Comparison of ENCODE assay signal across 10 cellular contexts in the genomic region with DNA sequence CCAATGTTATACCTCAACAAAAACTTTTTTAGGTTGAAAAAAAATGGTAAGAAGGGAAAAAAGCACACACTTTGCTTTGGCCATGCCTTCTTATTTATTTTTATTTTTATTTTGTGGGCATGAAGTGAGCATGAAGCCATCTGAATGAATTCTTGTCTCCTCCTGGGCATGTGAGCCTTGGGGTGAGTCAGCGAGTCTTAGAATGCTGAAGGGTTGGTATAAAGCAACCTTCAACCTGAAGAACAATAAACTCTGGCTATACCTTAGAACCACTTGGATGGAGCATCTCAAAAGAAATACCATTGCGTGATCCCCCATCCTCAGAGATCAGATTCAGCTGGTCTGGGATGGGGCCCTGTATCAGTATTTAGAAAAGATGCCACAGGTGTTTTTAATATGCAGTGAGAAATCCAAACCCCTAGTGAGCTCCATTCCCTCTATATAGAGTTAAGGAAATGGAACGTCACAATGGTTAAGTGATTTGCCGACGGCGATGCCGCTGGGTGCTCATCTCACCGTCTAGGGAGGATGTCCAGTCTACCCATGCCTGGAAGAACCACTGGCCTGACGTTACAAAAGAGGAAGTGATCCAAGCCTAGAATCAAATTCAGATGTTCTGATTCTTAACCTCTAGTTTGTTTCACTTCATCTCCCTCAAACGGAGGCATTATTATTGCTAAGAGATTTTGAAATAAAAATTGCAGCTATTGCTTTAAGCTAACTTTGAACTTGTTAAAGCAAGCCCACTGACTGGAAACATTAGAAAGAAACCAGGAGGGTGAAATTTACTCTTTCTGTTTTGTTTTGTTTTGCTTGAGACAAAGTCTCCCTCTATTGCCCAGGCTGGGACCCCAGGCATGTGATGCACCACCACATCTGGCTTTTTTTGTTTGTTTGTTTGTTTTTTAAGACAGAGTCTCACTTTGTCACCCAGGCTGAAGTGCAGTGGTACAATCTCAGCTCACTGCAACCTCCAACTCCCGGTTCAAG.
DNase-seq lines count a peak whose midpoint lies in the region; ATAC-seq and TF ChIP-seq lines count a peak whose summit lies in the region.
"Had no signal": no experiment of that assay in that cellular context is flagged by ENCODE, and none has a peak within 500 bp of the region (broad histone marks: within the 10 kb centered on the region; RNA-seq: fewer than 3 reads in every experiment).

No MANE protein-coding gene starts in this region.

- H3K9me3 ChIP-seq in RWPE2 (ENCODE audit: severe bottlenecking), result no peaks in the 10 kb centered on the region
- H3K9me3 ChIP-seq in tibial artery, result peaks cover 0 to 1% (median 0%) of the 10 kb centered on the region in 3 donors

- intact Hi-C loops in tibial artery (cut with DNase I; ENCODE audit: low total_unique reads) (no loop called here), posterior vena cava (cut with DNase I) (no loop called here)

- peak; percentile 63 for DNase-seq in Ammon's horn (ENCODE audit: low spot score)
- no peak for DNase-seq in RWPE2 (ENCODE audit: low spot score)
- no peak for DNase-seq in tibial artery
- DNase-seq in posterior vena cava (ENCODE audit: low spot score), result no peak
- DNase-seq in foreskin melanocyte, result no peak
- DNase-seq in NCI-H2171 (lab: John Stamatoyannopoulos, UW), result no peak
- DNase-seq: AML-193; naive thymus-derived CD8-positive, alpha-beta T cell had no signal

- H3K36me3 ChIP-seq in RWPE2 (ENCODE audit: low read depth), result no peaks in the 10 kb centered on the region
- H3K36me3 ChIP-seq in tibial artery, result no peaks in the 10 kb centered on the region

- H3K4me1 ChIP-seq in RWPE2 (ENCODE audit: insufficient read depth, poor library complexity, severe bottlenecking), result peaks cover 25% of the 10 kb centered on the region
- peaks cover 0 to 66% (median 23%) of the 10 kb centered on the region in 4 donors for H3K4me1 ChIP-seq in tibial artery

- no peak overlapping the region for H3K4me3 ChIP-seq in RWPE2 (ENCODE audit: severe bottlenecking)
- no peak overlapping the region for H3K4me3 ChIP-seq in tibial artery

- no peak for TF ChIP-seq CTCF in RWPE2 (IDR thresholded peaks at IDR 0.05; ENCODE audit: poor library complexity, severe bottlenecking)
- TF ChIP-seq CTCF in tibial artery (IDR thresholded peaks at IDR 0.05), result no peak

- no peaks in the 10 kb centered on the region for H3K27me3 ChIP-seq in RWPE2 (ENCODE audit: insufficient read depth, poor library complexity, severe bottlenecking)
- no peaks in the 10 kb centered on the region for H3K27me3 ChIP-seq in tibial artery

- H3K27ac ChIP-seq in RWPE2 (ENCODE audit: poor library complexity, severe bottlenecking) (peak overlapping the region; percentile 98), tibial artery (peak overlapping the region in 1 of 2 donors; percentile 80)

- peak; percentile 57 for ATAC-seq in GM19328 (IDR thresholded peaks at IDR 0.05; ENCODE audit: unreplicated experiment)
- ATAC-seq in HG03045 (IDR thresholded peaks at IDR 0.05; ENCODE audit: unreplicated experiment), result peak; percentile 67
- no peak for ATAC-seq in RWPE2 (ENCODE audit: low read depth)
- ATAC-seq: naive thymus-derived CD8-positive, alpha-beta T cell had no signal
